In the genomic region with DNA sequence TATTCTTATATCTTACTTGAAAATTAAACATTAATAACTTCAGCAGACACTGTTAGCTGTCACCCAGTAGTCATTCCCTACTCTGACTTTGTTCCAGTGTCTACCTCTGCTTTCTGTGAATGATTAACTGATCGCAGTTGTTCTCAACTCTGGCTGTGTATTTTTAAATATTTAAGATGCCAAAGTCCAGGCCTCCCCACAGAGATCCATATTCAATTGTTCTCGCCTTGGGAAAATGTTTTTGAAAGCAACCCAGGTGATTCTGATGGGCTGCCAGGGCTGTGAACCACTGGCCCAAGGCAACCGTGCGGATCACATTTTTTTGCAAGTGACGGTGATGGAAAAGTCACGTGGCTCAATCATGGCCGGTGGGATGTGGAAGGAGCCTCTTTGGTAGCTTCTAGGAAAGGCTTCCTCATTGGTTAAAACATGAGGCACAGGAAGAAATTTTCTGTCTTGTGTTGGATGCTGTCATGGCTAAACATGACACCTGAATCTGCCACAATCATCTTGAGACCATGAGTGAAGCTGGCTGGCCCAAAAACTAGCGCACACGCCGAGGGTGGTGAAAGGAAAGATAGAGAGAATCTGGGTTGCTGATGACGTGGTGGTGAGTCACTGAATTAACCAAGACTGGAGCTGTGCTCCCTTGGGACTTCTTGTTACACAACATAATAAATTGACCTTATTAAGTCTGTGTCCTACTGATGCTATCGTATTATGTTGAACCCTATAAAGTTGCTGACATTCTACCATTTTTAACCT, we compare ENCODE assay signal across 1 cellular context.
TF ChIP-seq lines count a peak whose summit lies in the region.

No MANE protein-coding gene starts in this region.

TF ChIP-seq in HepG2, 621 proteins besides CTCF, POLR2A, EP300 and RAD21 (continued from another document and continues in another):
- TF ChIP-seq, protein P1, sequence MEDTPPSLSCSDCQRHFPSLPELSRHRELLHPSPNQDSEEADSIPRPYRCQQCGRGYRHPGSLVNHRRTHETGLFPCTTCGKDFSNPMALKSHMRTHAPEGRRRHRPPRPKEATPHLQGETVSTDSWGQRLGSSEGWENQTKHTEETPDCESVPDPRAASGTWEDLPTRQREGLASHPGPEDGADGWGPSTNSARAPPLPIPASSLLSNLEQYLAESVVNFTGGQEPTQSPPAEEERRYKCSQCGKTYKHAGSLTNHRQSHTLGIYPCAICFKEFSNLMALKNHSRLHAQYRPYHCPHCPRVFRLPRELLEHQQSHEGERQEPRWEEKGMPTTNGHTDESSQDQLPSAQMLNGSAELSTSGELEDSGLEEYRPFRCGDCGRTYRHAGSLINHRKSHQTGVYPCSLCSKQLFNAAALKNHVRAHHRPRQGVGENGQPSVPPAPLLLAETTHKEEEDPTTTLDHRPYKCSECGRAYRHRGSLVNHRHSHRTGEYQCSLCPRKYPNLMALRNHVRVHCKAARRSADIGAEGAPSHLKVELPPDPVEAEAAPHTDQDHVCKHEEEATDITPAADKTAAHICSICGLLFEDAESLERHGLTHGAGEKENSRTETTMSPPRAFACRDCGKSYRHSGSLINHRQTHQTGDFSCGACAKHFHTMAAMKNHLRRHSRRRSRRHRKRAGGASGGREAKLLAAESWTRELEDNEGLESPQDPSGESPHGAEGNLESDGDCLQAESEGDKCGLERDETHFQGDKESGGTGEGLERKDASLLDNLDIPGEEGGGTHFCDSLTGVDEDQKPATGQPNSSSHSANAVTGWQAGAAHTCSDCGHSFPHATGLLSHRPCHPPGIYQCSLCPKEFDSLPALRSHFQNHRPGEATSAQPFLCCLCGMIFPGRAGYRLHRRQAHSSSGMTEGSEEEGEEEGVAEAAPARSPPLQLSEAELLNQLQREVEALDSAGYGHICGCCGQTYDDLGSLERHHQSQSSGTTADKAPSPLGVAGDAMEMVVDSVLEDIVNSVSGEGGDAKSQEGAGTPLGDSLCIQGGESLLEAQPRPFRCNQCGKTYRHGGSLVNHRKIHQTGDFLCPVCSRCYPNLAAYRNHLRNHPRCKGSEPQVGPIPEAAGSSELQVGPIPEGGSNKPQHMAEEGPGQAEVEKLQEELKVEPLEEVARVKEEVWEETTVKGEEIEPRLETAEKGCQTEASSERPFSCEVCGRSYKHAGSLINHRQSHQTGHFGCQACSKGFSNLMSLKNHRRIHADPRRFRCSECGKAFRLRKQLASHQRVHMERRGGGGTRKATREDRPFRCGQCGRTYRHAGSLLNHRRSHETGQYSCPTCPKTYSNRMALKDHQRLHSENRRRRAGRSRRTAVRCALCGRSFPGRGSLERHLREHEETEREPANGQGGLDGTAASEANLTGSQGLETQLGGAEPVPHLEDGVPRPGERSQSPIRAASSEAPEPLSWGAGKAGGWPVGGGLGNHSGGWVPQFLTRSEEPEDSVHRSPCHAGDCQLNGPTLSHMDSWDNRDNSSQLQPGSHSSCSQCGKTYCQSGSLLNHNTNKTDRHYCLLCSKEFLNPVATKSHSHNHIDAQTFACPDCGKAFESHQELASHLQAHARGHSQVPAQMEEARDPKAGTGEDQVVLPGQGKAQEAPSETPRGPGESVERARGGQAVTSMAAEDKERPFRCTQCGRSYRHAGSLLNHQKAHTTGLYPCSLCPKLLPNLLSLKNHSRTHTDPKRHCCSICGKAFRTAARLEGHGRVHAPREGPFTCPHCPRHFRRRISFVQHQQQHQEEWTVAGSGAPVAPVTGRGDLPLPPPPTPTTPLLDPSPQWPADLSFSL (CRISPR knock-in tag; IDR thresholded peaks at IDR 0.05) = no peak
- TF ChIP-seq PAX8 (CRISPR knock-in tag; IDR thresholded peaks at IDR 0.05; ENCODE audit: borderline replicate concordance) = no peak
- TF ChIP-seq ISX (CRISPR knock-in tag; conservative IDR thresholded peaks at IDR 0.05) = no peak
- TF ChIP-seq ISL2 (CRISPR knock-in tag; IDR thresholded peaks at IDR 0.05) = peak; percentile 44; the same call in 1 of the 2 replicates
- no peak for TF ChIP-seq HDAC6 (IDR thresholded peaks at IDR 0.05; ENCODE audit: low read depth, low read length)
- TF ChIP-seq ZNF30 (CRISPR knock-in tag; IDR thresholded peaks at IDR 0.05) = no peak
- TF ChIP-seq, protein P2, sequence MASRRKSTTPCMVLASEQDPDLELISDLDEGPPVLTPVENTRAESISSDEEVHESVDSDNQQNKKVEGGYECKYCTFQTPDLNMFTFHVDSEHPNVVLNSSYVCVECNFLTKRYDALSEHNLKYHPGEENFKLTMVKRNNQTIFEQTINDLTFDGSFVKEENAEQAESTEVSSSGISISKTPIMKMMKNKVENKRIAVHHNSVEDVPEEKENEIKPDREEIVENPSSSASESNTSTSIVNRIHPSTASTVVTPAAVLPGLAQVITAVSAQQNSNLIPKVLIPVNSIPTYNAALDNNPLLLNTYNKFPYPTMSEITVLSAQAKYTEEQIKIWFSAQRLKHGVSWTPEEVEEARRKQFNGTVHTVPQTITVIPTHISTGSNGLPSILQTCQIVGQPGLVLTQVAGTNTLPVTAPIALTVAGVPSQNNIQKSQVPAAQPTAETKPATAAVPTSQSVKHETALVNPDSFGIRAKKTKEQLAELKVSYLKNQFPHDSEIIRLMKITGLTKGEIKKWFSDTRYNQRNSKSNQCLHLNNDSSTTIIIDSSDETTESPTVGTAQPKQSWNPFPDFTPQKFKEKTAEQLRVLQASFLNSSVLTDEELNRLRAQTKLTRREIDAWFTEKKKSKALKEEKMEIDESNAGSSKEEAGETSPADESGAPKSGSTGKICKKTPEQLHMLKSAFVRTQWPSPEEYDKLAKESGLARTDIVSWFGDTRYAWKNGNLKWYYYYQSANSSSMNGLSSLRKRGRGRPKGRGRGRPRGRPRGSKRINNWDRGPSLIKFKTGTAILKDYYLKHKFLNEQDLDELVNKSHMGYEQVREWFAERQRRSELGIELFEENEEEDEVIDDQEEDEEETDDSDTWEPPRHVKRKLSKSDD (CRISPR knock-in tag; IDR thresholded peaks at IDR 0.05; ENCODE audit: low read depth) = no peak
- no peak for TF ChIP-seq ZNF446 (CRISPR knock-in tag; IDR thresholded peaks at IDR 0.05)
- no peak for TF ChIP-seq ZNF761 (CRISPR knock-in tag; conservative IDR thresholded peaks at IDR 0.05)
- no peak for TF ChIP-seq ZNF749 (CRISPR knock-in tag; IDR thresholded peaks at IDR 0.05; ENCODE audit: borderline replicate concordance)
- peak; percentile 99 for TF ChIP-seq ZNF644 (CRISPR knock-in tag; IDR thresholded peaks at IDR 0.05; ENCODE audit: low read depth)
- TF ChIP-seq, protein P3, sequence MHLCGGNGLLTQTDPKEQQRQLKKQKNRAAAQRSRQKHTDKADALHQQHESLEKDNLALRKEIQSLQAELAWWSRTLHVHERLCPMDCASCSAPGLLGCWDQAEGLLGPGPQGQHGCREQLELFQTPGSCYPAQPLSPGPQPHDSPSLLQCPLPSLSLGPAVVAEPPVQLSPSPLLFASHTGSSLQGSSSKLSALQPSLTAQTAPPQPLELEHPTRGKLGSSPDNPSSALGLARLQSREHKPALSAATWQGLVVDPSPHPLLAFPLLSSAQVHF (CRISPR knock-in tag; IDR thresholded peaks at IDR 0.05) = no peak
- no peak for TF ChIP-seq FOXC1 (CRISPR knock-in tag; IDR thresholded peaks at IDR 0.05; ENCODE audit: borderline replicate concordance)
- TF ChIP-seq FOSL1 (CRISPR knock-in tag; IDR thresholded peaks at IDR 0.05; ENCODE audit: borderline replicate concordance) = no peak
- TF ChIP-seq CC2D1A (CRISPR knock-in tag; IDR thresholded peaks at IDR 0.05) = no peak
- TF ChIP-seq, protein P4, sequence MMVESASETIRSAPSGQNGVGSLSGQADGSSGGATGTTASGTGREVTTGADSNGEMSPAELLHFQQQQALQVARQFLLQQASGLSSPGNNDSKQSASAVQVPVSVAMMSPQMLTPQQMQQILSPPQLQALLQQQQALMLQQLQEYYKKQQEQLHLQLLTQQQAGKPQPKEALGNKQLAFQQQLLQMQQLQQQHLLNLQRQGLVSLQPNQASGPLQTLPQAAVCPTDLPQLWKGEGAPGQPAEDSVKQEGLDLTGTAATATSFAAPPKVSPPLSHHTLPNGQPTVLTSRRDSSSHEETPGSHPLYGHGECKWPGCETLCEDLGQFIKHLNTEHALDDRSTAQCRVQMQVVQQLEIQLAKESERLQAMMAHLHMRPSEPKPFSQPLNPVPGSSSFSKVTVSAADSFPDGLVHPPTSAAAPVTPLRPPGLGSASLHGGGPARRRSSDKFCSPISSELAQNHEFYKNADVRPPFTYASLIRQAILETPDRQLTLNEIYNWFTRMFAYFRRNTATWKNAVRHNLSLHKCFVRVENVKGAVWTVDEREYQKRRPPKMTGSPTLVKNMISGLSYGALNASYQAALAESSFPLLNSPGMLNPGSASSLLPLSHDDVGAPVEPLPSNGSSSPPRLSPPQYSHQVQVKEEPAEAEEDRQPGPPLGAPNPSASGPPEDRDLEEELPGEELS (CRISPR knock-in tag; IDR thresholded peaks at IDR 0.05) = peak; percentile 78
- TF ChIP-seq ZNF768 (CRISPR knock-in tag; IDR thresholded peaks at IDR 0.05) = no peak
- TF ChIP-seq FOXM1 (CRISPR knock-in tag; IDR thresholded peaks at IDR 0.05) = peak; percentile 92
- TF ChIP-seq, protein P5, sequence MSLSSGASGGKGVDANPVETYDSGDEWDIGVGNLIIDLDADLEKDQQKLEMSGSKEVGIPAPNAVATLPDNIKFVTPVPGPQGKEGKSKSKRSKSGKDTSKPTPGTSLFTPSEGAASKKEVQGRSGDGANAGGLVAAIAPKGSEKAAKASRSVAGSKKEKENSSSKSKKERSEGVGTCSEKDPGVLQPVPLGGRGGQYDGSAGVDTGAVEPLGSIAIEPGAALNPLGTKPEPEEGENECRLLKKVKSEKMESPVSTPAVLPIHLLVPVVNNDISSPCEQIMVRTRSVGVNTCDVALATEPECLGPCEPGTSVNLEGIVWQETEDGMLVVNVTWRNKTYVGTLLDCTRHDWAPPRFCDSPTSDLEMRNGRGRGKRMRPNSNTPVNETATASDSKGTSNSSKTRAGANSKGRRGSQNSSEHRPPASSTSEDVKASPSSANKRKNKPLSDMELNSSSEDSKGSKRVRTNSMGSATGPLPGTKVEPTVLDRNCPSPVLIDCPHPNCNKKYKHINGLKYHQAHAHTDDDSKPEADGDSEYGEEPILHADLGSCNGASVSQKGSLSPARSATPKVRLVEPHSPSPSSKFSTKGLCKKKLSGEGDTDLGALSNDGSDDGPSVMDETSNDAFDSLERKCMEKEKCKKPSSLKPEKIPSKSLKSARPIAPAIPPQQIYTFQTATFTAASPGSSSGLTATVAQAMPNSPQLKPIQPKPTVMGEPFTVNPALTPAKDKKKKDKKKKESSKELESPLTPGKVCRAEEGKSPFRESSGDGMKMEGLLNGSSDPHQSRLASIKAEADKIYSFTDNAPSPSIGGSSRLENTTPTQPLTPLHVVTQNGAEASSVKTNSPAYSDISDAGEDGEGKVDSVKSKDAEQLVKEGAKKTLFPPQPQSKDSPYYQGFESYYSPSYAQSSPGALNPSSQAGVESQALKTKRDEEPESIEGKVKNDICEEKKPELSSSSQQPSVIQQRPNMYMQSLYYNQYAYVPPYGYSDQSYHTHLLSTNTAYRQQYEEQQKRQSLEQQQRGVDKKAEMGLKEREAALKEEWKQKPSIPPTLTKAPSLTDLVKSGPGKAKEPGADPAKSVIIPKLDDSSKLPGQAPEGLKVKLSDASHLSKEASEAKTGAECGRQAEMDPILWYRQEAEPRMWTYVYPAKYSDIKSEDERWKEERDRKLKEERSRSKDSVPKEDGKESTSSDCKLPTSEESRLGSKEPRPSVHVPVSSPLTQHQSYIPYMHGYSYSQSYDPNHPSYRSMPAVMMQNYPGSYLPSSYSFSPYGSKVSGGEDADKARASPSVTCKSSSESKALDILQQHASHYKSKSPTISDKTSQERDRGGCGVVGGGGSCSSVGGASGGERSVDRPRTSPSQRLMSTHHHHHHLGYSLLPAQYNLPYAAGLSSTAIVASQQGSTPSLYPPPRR (CRISPR knock-in tag; IDR thresholded peaks at IDR 0.05; ENCODE audit: borderline replicate concordance) = peak; percentile 53; the same call in 1 of the 2 replicates
- peak; percentile 25; the same call in 1 of the 2 replicates for TF ChIP-seq ZNF292 (CRISPR knock-in tag; IDR thresholded peaks at IDR 0.05; ENCODE audit: borderline replicate concordance, low read depth)
- no peak for TF ChIP-seq ZNF891 (CRISPR knock-in tag; IDR thresholded peaks at IDR 0.05)
- TF ChIP-seq SSRP1 (CRISPR knock-in tag; IDR thresholded peaks at IDR 0.05) = no peak
- no peak for TF ChIP-seq PHF8 (CRISPR knock-in tag; IDR thresholded peaks at IDR 0.05)
- no peak for TF ChIP-seq HOXA7 (CRISPR knock-in tag; IDR thresholded peaks at IDR 0.05)
- TF ChIP-seq, protein P6, sequence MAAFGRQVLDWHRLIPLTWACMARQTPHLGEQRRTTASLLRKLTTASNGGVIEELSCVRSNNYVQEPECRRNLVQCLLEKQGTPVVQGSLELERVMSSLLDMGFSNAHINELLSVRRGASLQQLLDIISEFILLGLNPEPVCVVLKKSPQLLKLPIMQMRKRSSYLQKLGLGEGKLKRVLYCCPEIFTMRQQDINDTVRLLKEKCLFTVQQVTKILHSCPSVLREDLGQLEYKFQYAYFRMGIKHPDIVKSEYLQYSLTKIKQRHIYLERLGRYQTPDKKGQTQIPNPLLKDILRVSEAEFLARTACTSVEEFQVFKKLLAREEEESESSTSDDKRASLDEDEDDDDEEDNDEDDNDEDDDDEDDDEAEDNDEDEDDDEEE (CRISPR knock-in tag; IDR thresholded peaks at IDR 0.05) = no peak
- TF ChIP-seq, protein P7, sequence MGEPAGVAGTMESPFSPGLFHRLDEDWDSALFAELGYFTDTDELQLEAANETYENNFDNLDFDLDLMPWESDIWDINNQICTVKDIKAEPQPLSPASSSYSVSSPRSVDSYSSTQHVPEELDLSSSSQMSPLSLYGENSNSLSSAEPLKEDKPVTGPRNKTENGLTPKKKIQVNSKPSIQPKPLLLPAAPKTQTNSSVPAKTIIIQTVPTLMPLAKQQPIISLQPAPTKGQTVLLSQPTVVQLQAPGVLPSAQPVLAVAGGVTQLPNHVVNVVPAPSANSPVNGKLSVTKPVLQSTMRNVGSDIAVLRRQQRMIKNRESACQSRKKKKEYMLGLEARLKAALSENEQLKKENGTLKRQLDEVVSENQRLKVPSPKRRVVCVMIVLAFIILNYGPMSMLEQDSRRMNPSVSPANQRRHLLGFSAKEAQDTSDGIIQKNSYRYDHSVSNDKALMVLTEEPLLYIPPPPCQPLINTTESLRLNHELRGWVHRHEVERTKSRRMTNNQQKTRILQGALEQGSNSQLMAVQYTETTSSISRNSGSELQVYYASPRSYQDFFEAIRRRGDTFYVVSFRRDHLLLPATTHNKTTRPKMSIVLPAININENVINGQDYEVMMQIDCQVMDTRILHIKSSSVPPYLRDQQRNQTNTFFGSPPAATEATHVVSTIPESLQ (CRISPR knock-in tag; conservative IDR thresholded peaks at IDR 0.05) = no peak
- no peak for TF ChIP-seq HMGA1 (CRISPR knock-in tag; conservative IDR thresholded peaks at IDR 0.05)
- TF ChIP-seq AKAP8 (CRISPR knock-in tag; IDR thresholded peaks at IDR 0.05) = no peak
- TF ChIP-seq MTA1 (CRISPR knock-in tag; IDR thresholded peaks at IDR 0.05; ENCODE audit: borderline replicate concordance) = no peak
- peak; percentile 47; the same call in 1 of the 2 replicates for TF ChIP-seq ELF4 (CRISPR knock-in tag; IDR thresholded peaks at IDR 0.05; ENCODE audit: borderline replicate concordance)
- peak; percentile 65 for TF ChIP-seq FOXA3 (CRISPR knock-in tag; IDR thresholded peaks at IDR 0.05)
- no peak for TF ChIP-seq ZNF230 (CRISPR knock-in tag; IDR thresholded peaks at IDR 0.05)
- TF ChIP-seq SCMH1 (CRISPR knock-in tag; IDR thresholded peaks at IDR 0.05; ENCODE audit: borderline replicate concordance) = no peak
- TF ChIP-seq ZNF775 (CRISPR knock-in tag; IDR thresholded peaks at IDR 0.05; ENCODE audit: borderline replicate concordance) = no peak
- TF ChIP-seq SNAI1 (CRISPR knock-in tag; IDR thresholded peaks at IDR 0.05; ENCODE audit: borderline replicate concordance) = no peak
- TF ChIP-seq DMAP1 (CRISPR knock-in tag; IDR thresholded peaks at IDR 0.05) = peak; percentile 73; the same call in 1 of the 2 replicates
- no peak for TF ChIP-seq SATB2 (CRISPR knock-in tag; IDR thresholded peaks at IDR 0.05)
- TF ChIP-seq ZNF33A (CRISPR knock-in tag; IDR thresholded peaks at IDR 0.05; ENCODE audit: borderline replicate concordance) = no peak
